ENCODE assay signal across 8 cellular contexts in the genomic region with DNA sequence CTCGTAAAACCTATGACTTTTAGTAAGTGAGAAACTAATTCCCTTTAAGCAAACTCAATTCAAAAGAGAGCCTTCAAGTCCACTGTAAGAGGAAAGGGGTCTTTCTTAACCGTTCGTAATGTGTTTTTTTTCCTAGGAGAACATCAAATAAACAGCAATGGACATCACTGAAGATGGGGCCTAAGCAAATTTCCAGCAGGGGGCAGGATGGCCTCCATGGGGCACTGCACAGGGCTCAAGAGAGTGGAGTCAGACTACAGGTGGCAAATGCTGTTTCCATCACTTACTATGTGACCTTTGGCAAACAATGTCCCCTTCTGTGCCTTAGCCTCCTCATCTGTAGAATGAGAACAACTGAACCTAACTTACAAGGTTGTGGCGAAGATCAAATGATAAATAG.
DNase-seq lines count a peak whose midpoint lies in the region.

No MANE protein-coding gene starts in this region.

- DNase-seq in DMS 273 (lab: John Stamatoyannopoulos, UW; ENCODE audit: unreplicated experiment), result peak; percentile 17
- no peak for DNase-seq in DMS 273 treated with DMSO at 0.1 percent for 48 hours (lab: John Stamatoyannopoulos, UW)
- DNase-seq in RPMI8226, result peak; percentile 13
- peak; percentile 52 for DNase-seq in dermis blood vessel endothelial cell
- peak; percentile 40 to 42 for DNase-seq in stimulated activated CD4-positive, alpha-beta T cell treated with anti-CD3 and anti-CD28 coated beads, Interleukin-2, amount 100 ng/mL, for 24 hours
- DNase-seq in NCI-H1694 (lab: John Stamatoyannopoulos, UW), result no peak
- DNase-seq in substantia nigra (lab: John Stamatoyannopoulos, UW), result no peak
- no peak for DNase-seq in NCI-H1436 (lab: John Stamatoyannopoulos, UW)

- no peak overlapping the region for H3K27ac ChIP-seq in substantia nigra (ENCODE audit: low read depth, low read length, poor library complexity, severe bottlenecking)

Comparison
In these comparisons a context has a peak if more than half of its experiments do, and no peak if none do; other contexts are left out.
1. DNase-seq: peak in DMS 273 (single experiment), RPMI8226 (single experiment), dermis blood vessel endothelial cell (single experiment) and stimulated activated CD4-positive, alpha-beta T cell treated with anti-CD3 and anti-CD28 coated beads, Interleukin-2, amount 100 ng/mL, for 24 hours (2 of 2); none in DMS 273 treated with DMSO at 0.1 percent for 48 hours (single experiment), NCI-H1694 (single experiment), substantia nigra (0 of 49) and NCI-H1436 (single experiment).